Comparison of ENCODE assay signal across 14 cellular contexts in the genomic region with DNA sequence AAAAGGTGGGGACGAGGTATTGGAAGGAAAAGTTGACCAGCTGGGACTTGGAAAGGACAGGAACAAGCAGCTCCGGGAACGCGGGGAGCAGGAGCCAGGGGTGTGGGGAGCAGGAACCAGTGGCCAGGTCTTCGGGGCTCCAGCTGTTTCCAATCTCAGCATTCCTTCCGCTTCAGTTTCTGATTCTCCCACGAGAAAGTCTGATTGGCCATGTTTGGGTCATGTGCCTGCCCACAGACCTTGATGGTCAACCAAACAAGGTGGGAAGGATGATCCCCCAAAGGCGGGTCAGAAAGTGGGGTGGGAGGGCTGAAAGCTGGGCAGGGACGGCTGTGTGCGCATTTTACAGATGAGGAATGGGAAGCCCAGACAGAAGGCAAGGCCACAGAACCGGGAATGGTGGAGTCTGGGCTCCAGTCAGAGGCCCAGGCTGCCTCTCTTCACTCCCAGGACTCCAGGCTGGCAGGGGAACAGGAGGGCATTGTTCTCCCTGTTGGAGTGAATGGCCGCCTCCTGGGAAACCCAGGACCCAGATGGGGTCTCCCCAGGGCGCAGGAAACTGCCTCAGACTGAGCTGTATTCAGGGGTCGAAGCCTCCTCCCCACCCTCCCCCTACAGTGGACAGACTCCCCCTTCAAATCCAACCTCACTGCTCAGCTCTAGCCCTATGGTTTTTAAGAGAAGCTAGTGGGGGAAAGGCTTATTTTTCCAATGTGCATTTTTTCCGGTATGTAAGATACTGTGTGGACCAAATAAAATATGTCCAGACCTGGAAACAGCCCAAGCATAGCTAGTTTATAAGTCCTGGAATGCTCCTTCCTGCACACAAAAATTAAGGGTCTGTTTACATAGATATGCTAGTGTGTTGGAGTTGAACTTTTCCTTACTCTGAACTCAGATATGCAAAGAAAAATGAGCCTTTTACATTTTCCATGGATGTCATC. TPM values are rescaled to one million over a fixed set of nuclear protein-coding genes. Genes with fewer than 3 reads are reported as not detected.
A peak's percentile ranks its signal among the peaks of the same experiment; 100 is the strongest.
DNase-seq lines count a peak whose midpoint lies in the region; ATAC-seq, FAIRE-seq and TF ChIP-seq lines count a peak whose summit lies in the region.
"Had no signal": no experiment of that assay in that cellular context is flagged by ENCODE, and none has a peak within 500 bp of the region (broad histone marks: within the 10 kb centered on the region; RNA-seq: fewer than 3 reads in every experiment).

No MANE protein-coding gene starts in this region.

- TF ChIP-seq RAD21 in A549 (conservative IDR thresholded peaks at IDR 0.05 in 1 of 2, IDR thresholded peaks at IDR 0.05 in 1 of 2), result no peak

- H3K4me2 ChIP-seq in A549, result peak overlapping the region; percentile 47

- peaks cover 3% of the 10 kb centered on the region for H3K9me3 Mint-ChIP-seq in neural crest cell

- TF ChIP-seq POLR2A in A549 (IDR thresholded peaks at IDR 0.05; ENCODE audit: low read length), result no peak
- TF ChIP-seq POLR2A in GM12891 (IDR thresholded peaks at IDR 0.05; ENCODE audit: low read depth, low read length), result no peak

- peak overlapping the region; percentile 96 for H3K27ac Mint-ChIP-seq in neural crest cell (ENCODE audit: unreplicated experiment)
- H3K27ac Mint-ChIP-seq: memory B cell had no signal

- no peak for ATAC-seq in A549
- peak; percentile 88 for ATAC-seq in SK-N-SH treated with all-trans-retinoic acid at 6 μM for 48 hours

- TF ChIP-seq CTCF in A549 (IDR thresholded peaks at IDR 0.05) (no peak), neural crest cell (conservative IDR thresholded peaks at IDR 0.05) (no peak)

- peak overlapping the region; percentile 20 for H3K4me3 Mint-ChIP-seq in neural crest cell
- H3K4me3 Mint-ChIP-seq: memory B cell had no signal

- H3K27ac ChIP-seq in A549, result peak overlapping the region; percentile 54 to 88

- no peak for TF ChIP-seq EP300 in A549 (IDR thresholded peaks at IDR 0.05)

- H3K36me3 Mint-ChIP-seq in neural crest cell (ENCODE audit: low read depth), result peaks cover 2% of the 10 kb centered on the region
- H3K36me3 Mint-ChIP-seq: memory B cell had no signal

- H3K27me3 Mint-ChIP-seq in neural crest cell (ENCODE audit: low read depth), result no peaks in the 10 kb centered on the region

- POLR2A ChIA-PET in A549 (lab: Yijun Ruan, JAX), result no interaction called here

- H3K4me1 Mint-ChIP-seq in neural crest cell, result peaks cover 15% of the 10 kb centered on the region
- H3K4me1 Mint-ChIP-seq: memory B cell had no signal

- H3K4me1 ChIP-seq in A549, result peaks cover 52% of the 10 kb centered on the region

- H3K9me3 ChIP-seq in A549, result peaks cover 16% of the 10 kb centered on the region
- H3K9me3 ChIP-seq: adrenal gland had no signal

- no peak for DNase-seq in A549 (ENCODE audit: low read depth in 1 of 2, low spot score in 1 of 2)
- DNase-seq in foreskin melanocyte, result peak; percentile 44
- no peak for DNase-seq in neural crest cell (ENCODE audit: low read depth, low spot score)
- no peak for DNase-seq in NCI-H2171 treated with DMSO at 0.1 percent for 48 hours (lab: John Stamatoyannopoulos, UW)
- no peak for DNase-seq in GM12891 (ENCODE audit: insufficient read length, low spot score)
- DNase-seq in NCI-H1092 (lab: John Stamatoyannopoulos, UW), result no peak
- DNase-seq in Ammon's horn (ENCODE audit: low spot score), result no peak
- DNase-seq: adrenal gland, GDM1, MM.1S, NCI-H748 treated with DMSO at 0.1 percent for 48 hours, SW 1271 had no signal

- no peak overlapping the region for H3K4me3 ChIP-seq in A549
- H3K4me3 ChIP-seq: adrenal gland had no signal

- FAIRE-seq in A549 (lab: Jason Lieb, UNC) (no peak), GM12891 (lab: Jason Lieb, UNC) (no peak)

- 82% methylated on average over 15 of the region's 15 CpGs for WGBS in A549 (ENCODE audit: missing lambda C conversion rate)

- CTCF ChIA-PET in A549 (lab: Yijun Ruan, JAX), result interaction anchor here (0.9 to 10.2 kb wide), 6 partner anchors 9 to 46 kb away, joined by 3 to 115 read pairs (median 4); no protein-coding TSS in a partner anchor

TF ChIP-seq in A549, 52 proteins besides CTCF, POLR2A, EP300 and RAD21:
- TF ChIP-seq BHLHE40 (IDR thresholded peaks at IDR 0.05; ENCODE audit: low read depth, low read length) (no peak), HOXB13 (CRISPR knock-in tag; IDR thresholded peaks at IDR 0.05; ENCODE audit: low read depth) (no peak), RCOR1 (IDR thresholded peaks at IDR 0.05; ENCODE audit: low read depth, low read length) (no peak), TP53 (CRISPR knock-in tag; IDR thresholded peaks at IDR 0.05) (no peak), HEYL (CRISPR knock-in tag; IDR thresholded peaks at IDR 0.05) (no peak), HOXB5 (CRISPR knock-in tag; IDR thresholded peaks at IDR 0.05) (no peak), RFX5 (IDR thresholded peaks at IDR 0.05) (no peak), ZFP36 (IDR thresholded peaks at IDR 0.05; ENCODE audit: borderline replicate concordance, partially characterized antibody) (no peak)
TF ChIP-seq in A549: peak in this region for 0.

TF ChIP-seq in SK-N-SH treated with all-trans-retinoic acid at 6 μM for 48 hours, 23 proteins besides CTCF, POLR2A, EP300 and RAD21:
- TF ChIP-seq ZNF565 (CRISPR knock-in tag; conservative IDR thresholded peaks at IDR 0.05; ENCODE audit: low read depth), result no peak
- TF ChIP-seq, protein P1, sequence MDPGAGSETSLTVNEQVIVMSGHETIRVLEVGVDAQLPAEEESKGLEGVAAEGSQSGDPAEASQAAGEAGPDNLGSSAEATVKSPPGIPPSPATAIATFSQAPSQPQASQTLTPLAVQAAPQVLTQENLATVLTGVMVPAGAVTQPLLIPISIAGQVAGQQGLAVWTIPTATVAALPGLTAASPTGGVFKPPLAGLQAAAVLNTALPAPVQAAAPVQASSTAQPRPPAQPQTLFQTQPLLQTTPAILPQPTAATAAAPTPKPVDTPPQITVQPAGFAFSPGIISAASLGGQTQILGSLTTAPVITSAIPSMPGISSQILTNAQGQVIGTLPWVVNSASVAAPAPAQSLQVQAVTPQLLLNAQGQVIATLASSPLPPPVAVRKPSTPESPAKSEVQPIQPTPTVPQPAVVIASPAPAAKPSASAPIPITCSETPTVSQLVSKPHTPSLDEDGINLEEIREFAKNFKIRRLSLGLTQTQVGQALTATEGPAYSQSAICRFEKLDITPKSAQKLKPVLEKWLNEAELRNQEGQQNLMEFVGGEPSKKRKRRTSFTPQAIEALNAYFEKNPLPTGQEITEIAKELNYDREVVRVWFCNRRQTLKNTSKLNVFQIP (CRISPR knock-in tag; IDR thresholded peaks at IDR 0.05; ENCODE audit: borderline replicate concordance, low read depth), result no peak

TF ChIP-seq in GM12891, 5 proteins besides CTCF, POLR2A, EP300 and RAD21:
- TF ChIP-seq POU2F2 (IDR thresholded peaks at IDR 0.05; ENCODE audit: low read depth, low read length) (no peak), PAX5 (IDR thresholded peaks at IDR 0.05; ENCODE audit: insufficient read depth, low read length, severe bottlenecking) (no peak), TAF1 (IDR thresholded peaks at IDR 0.05; ENCODE audit: low read depth, low read length) (no peak), SPI1 (IDR thresholded peaks at IDR 0.05; ENCODE audit: low read depth, low read length) (no peak), POLR2AphosphoS5 (IDR thresholded peaks at IDR 0.05; ENCODE audit: low read depth, low read length) (no peak)

RNA-seq across cellular contexts. Expression of a gene that starts 12.2 kb away (rescaled TPM):
- polyA plus RNA-seq in A549 (2011; rRNA removed) (0.03 and 0.07 TPM in 2 replicates), A549 (2017; fragmentation: RNase III; extraction: RNeasy Plus Mini Kit Qiagen cat#74134 plus additional on column Dnase treatment) (0.04 to 0.05 TPM (median 0.04 TPM) in 3 replicates)
- polyA plus RNA-seq in A549 (2012; cell fraction: cytosol; rRNA removed), result 0.01 and 0.05 TPM in 2 replicates
- 0.01 and 0.11 TPM in 2 replicates for polyA plus RNA-seq in A549 (2012; cell fraction: nucleus; rRNA removed)
- 0.04 and 0.24 TPM in 2 replicates for polyA minus RNA-seq in A549 (2011; rRNA and poly(A)+ RNA removed)
- total RNA-seq in neural crest cell, result 7.1 and 9.8 TPM in 2 replicates
- not detected for polyA plus RNA-seq in GM12891 (2012; ENCODE audit: low read depth, missing spikeins)
